8 cellular contexts compared by ENCODE assay signal in the genomic region with DNA sequence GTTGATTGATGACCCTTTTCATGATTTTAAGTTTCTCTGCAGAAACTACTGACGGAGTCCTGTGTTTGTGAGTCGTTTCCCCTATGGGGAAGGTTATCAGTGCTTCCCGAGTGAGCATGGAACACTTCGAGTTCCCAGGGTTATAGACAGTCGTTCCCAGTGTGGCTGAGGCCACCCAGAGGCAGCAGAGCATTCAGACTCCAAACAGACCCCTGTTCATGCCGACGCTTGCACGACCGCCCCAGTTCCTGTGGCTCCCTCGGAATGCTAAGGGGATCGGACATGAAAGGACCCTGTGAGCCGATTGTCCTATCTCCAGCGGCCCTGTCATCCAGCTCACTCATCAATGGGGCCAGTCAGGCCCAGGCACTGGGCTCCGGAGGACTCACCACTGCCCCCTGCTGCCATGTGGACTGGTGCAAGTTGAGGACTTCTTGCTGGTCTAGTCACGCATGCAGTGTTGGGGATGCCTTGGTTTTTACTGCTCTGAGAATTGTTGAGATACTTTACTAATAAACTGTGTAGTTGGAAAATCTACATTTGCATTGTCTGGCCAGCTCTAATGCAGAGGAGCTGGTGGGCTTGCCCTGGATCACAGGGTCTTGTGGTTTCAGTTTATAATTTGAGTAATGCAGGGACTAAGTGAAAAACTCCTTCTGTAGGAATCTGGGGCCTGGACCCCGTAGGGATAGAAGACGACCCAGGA. TPM values are rescaled to one million over a fixed set of nuclear protein-coding genes. Genes with fewer than 3 reads are reported as not detected.
DNase-seq lines count a peak whose midpoint lies in the region; ATAC-seq and TF ChIP-seq lines count a peak whose summit lies in the region.

No MANE protein-coding gene starts in this region.

- no peak overlapping the region for H3K27ac ChIP-seq in PC-9

- in situ Hi-C loops in GM18951 (cut with MboI; ENCODE audit: low sequenced_read_pairs, unreplicated experiment): no loop called here

- peaks cover 29% of the 10 kb centered on the region for H3K4me1 Mint-ChIP-seq in activated T-cell treated with anti-CD3 and anti-CD28 coated beads, Interleukin-2, amount 50 U/mL, for 72 hours (ENCODE audit: low read depth)
- H3K4me1 Mint-ChIP-seq in nephron progenitor cell: peaks cover 33% of the 10 kb centered on the region
- peaks cover 32% of the 10 kb centered on the region for H3K4me1 Mint-ChIP-seq in stimulated activated naive CD8-positive, alpha-beta T cell treated with anti-CD3 and anti-CD28 coated beads, Interleukin-15, Interleukin-2, amounts not matched to agents 100 ng/mL and 50 ng/mL, for 24 hours (ENCODE audit: low read depth)

- no peaks in the 10 kb centered on the region for H3K27me3 Mint-ChIP-seq in activated T-cell treated with anti-CD3 and anti-CD28 coated beads, Interleukin-2, amount 50 U/mL, for 72 hours (ENCODE audit: low read depth)
- H3K27me3 Mint-ChIP-seq in nephron progenitor cell (ENCODE audit: low read depth, poor library complexity): peaks cover 5% of the 10 kb centered on the region
- no peaks in the 10 kb centered on the region for H3K27me3 Mint-ChIP-seq in stimulated activated naive CD8-positive, alpha-beta T cell treated with anti-CD3 and anti-CD28 coated beads, Interleukin-15, Interleukin-2, amounts not matched to agents 100 ng/mL and 50 ng/mL, for 24 hours

- no peak overlapping the region for H3K4me2 ChIP-seq in PC-9

- peaks cover 14% of the 10 kb centered on the region for H4K20me1 ChIP-seq in PC-9 (ENCODE audit: insufficient read depth)

- no peak overlapping the region for H3K27ac Mint-ChIP-seq in activated T-cell treated with anti-CD3 and anti-CD28 coated beads, Interleukin-2, amount 50 U/mL, for 72 hours
- H3K27ac Mint-ChIP-seq in nephron progenitor cell: peak overlapping the region; percentile 98
- no peak overlapping the region for H3K27ac Mint-ChIP-seq in stimulated activated naive CD8-positive, alpha-beta T cell treated with anti-CD3 and anti-CD28 coated beads, Interleukin-15, Interleukin-2, amounts not matched to agents 100 ng/mL and 50 ng/mL, for 24 hours

- no TSS peak for BruUV-seq in PC-9 (replicated peaks; lab: Mats Ljungman, UMichigan)

- H3K4me3 Mint-ChIP-seq in activated T-cell treated with anti-CD3 and anti-CD28 coated beads, Interleukin-2, amount 50 U/mL, for 72 hours: no peak overlapping the region
- H3K4me3 Mint-ChIP-seq in nephron progenitor cell: peak overlapping the region; percentile 44
- peak overlapping the region; percentile 2 for H3K4me3 Mint-ChIP-seq in stimulated activated naive CD8-positive, alpha-beta T cell treated with anti-CD3 and anti-CD28 coated beads, Interleukin-15, Interleukin-2, amounts not matched to agents 100 ng/mL and 50 ng/mL, for 24 hours

- intact Hi-C loops in PC-9 (cut with micrococcal nuclease; ENCODE audit: unreplicated experiment): no loop called here

- peaks cover 26% of the 10 kb centered on the region for H3K79me2 ChIP-seq in PC-9 (ENCODE audit: low read depth)

- ATAC-seq in activated T-cell treated with anti-CD3 and anti-CD28 coated beads, Interleukin-2, amount 50 U/mL, for 72 hours (replicated peaks in 1 of 2): peak; percentile 41 to 49
- ATAC-seq in GM21619 (IDR thresholded peaks at IDR 0.05; ENCODE audit: unreplicated experiment): no peak

- peaks cover 13% of the 10 kb centered on the region in 2 donors for H3K36me3 Mint-ChIP-seq in activated T-cell treated with anti-CD3 and anti-CD28 coated beads, Interleukin-2, amount 50 U/mL, for 72 hours (ENCODE audit: insufficient read depth in 2 of 2)
- H3K36me3 Mint-ChIP-seq in nephron progenitor cell (ENCODE audit: low read depth): peaks cover 42% of the 10 kb centered on the region
- H3K36me3 Mint-ChIP-seq in stimulated activated naive CD8-positive, alpha-beta T cell treated with anti-CD3 and anti-CD28 coated beads, Interleukin-15, Interleukin-2, amounts not matched to agents 100 ng/mL and 50 ng/mL, for 24 hours (ENCODE audit: low read depth): peaks cover 43% of the 10 kb centered on the region

- peak; percentile 68 for TF ChIP-seq CTCF in AG09319 (IDR thresholded peaks at IDR 0.05; ENCODE audit: low read depth, low read length)
- TF ChIP-seq CTCF in PC-9 (conservative IDR thresholded peaks at IDR 0.05): peak; percentile 67
- TF ChIP-seq CTCF in fibroblast of mammary gland (conservative IDR thresholded peaks at IDR 0.05; ENCODE audit: control insufficient read depth, insufficient read depth, low read depth, low read length): peak; percentile 87
- TF ChIP-seq CTCF in nephron progenitor cell (IDR thresholded peaks at IDR 0.05): peak; percentile 67

- peak; percentile 24 for TF ChIP-seq POLR2A in GM18951 (IDR thresholded peaks at IDR 0.05; ENCODE audit: extremely low read depth, insufficient read depth, insufficient read length)

- H2AFZ ChIP-seq in PC-9: no peak overlapping the region

- H3K9me3 Mint-ChIP-seq in activated T-cell treated with anti-CD3 and anti-CD28 coated beads, Interleukin-2, amount 50 U/mL, for 72 hours: no peaks in the 10 kb centered on the region
- H3K9me3 Mint-ChIP-seq in nephron progenitor cell: no peaks in the 10 kb centered on the region
- H3K9me3 Mint-ChIP-seq in stimulated activated naive CD8-positive, alpha-beta T cell treated with anti-CD3 and anti-CD28 coated beads, Interleukin-15, Interleukin-2, amounts not matched to agents 100 ng/mL and 50 ng/mL, for 24 hours: no peaks in the 10 kb centered on the region

- CTCF ChIA-PET in PC-9 (lab: Charles Lee): no interaction called here

- H3K27me3 ChIP-seq in PC-9 (ENCODE audit: insufficient read depth, low read depth): no peaks in the 10 kb centered on the region

- H3K9me3 ChIP-seq in PC-9 (ENCODE audit: insufficient read depth, low read depth): no peaks in the 10 kb centered on the region

- DNase-seq in AG09319 (ENCODE audit: extremely low read depth, low read depth): no peak
- peak; percentile 32 to 35 for DNase-seq in PC-9
- DNase-seq in activated T-cell treated with anti-CD3 and anti-CD28 coated beads, Interleukin-2, amount 50 U/mL, for 72 hours: peak; percentile 86 to 89
- DNase-seq in fibroblast of mammary gland (ENCODE audit: low read depth): peak; percentile 81
- peak; percentile 89 for DNase-seq in nephron progenitor cell

- no peak overlapping the region for H3K4me3 ChIP-seq in PC-9
- H3K4me3 ChIP-seq in fibroblast of mammary gland (ENCODE audit: control insufficient read depth, low read depth, low read length): no peak overlapping the region

- H3K4me1 ChIP-seq in PC-9 (replicated peaks; ENCODE audit: insufficient read depth): peaks cover 17% of the 10 kb centered on the region

- H3K36me3 ChIP-seq in PC-9 (ENCODE audit: low read depth): peaks cover 23% of the 10 kb centered on the region

- H3K9me2 ChIP-seq in PC-9 (ENCODE audit: insufficient read depth): no peaks in the 10 kb centered on the region

- H3F3A ChIP-seq in PC-9 (ENCODE audit: insufficient read depth, low read depth): peaks cover 54% of the 10 kb centered on the region

- POLR2A ChIA-PET in PC-9 (lab: Charles Lee; ENCODE audit: unreplicated experiment): interaction anchor here (0.6 kb wide), 1 partner anchor 48 kb away, joined by 3 read pairs; no protein-coding TSS in a partner anchor

RNA-seq across cellular contexts. Expression of a gene that starts 3.1 kb away (rescaled TPM):
- 2,045 and 3,124 TPM in 2 replicates for total RNA-seq in PC-9 (2021)
- 1,000 to 10,000 TPM; 3,140 to 3,274 TPM for total RNA-seq in activated T-cell treated with anti-CD3 and anti-CD28 coated beads, Interleukin-2, amount 50 U/mL, for 72 hours

RNA-seq across cellular contexts. Expression of a gene that starts 18.2 kb away (rescaled TPM):
- 19.5 and 27.8 TPM in 2 replicates for total RNA-seq in PC-9 (2021)
- total RNA-seq in activated T-cell treated with anti-CD3 and anti-CD28 coated beads, Interleukin-2, amount 50 U/mL, for 72 hours: 10 to 100 TPM; 10.9 to 11.4 TPM

RNA-seq across cellular contexts. Expression of a gene that starts 49.2 kb away (rescaled TPM):
- total RNA-seq in PC-9 (2021): 160 and 198 TPM in 2 replicates
- 10 to 100 TPM; 67.4 to 82.1 TPM for total RNA-seq in activated T-cell treated with anti-CD3 and anti-CD28 coated beads, Interleukin-2, amount 50 U/mL, for 72 hours

RNA-seq across cellular contexts. Expression of a gene that starts 56.1 kb away (rescaled TPM):
- not detected in 2 replicates for total RNA-seq in PC-9 (2021)
- total RNA-seq in activated T-cell treated with anti-CD3 and anti-CD28 coated beads, Interleukin-2, amount 50 U/mL, for 72 hours: not detected

Comparison
In these comparisons a context has a peak if more than half of its experiments do, and no peak if none do; other contexts are left out.
1. H3K4me3 Mint-ChIP-seq: peak in nephron progenitor cell (single experiment) and stimulated activated naive CD8-positive, alpha-beta T cell treated with anti-CD3 and anti-CD28 coated beads, Interleukin-15, Interleukin-2, amounts not matched to agents 100 ng/mL and 50 ng/mL, for 24 hours (single experiment); none in activated T-cell treated with anti-CD3 and anti-CD28 coated beads, Interleukin-2, amount 50 U/mL, for 72 hours (0 of 2).
2. Peak in every context shown above with its lines, with median percentiles within 50 percentile points of each other: CTCF ChIP-seq.